Comparison of ENCODE assay signal across 8 cellular contexts in genomic region chr7:83976302-83976701, GRCh38.
DNase-seq lines count a peak whose midpoint lies in the region; ATAC-seq and TF ChIP-seq lines count a peak whose summit lies in the region.

No MANE protein-coding gene starts in this region.

- H3K27me3 Mint-ChIP-seq in chondrocyte (ENCODE audit: low read depth) = no peaks in the 10 kb centered on the region
- no peaks in the 10 kb centered on the region for H3K27me3 Mint-ChIP-seq in activated naive CD4-positive, alpha-beta T cell treated with anti-CD3 and anti-CD28 coated beads, Interleukin-2, amount 10 ng/mL, durations not matched to agents 7 days and 5 days

- ATAC-seq in GM19035 (IDR thresholded peaks at IDR 0.05; ENCODE audit: unreplicated experiment) (peak; percentile 78), HG03103 (IDR thresholded peaks at IDR 0.05; ENCODE audit: low read depth, unreplicated experiment) (peak; percentile 77)

- H3K27ac Mint-ChIP-seq in chondrocyte (ENCODE audit: unreplicated experiment) = no peak overlapping the region
- H3K27ac Mint-ChIP-seq in activated naive CD4-positive, alpha-beta T cell treated with anti-CD3 and anti-CD28 coated beads, Interleukin-2, amount 10 ng/mL, durations not matched to agents 7 days and 5 days = no peak overlapping the region

- CTCF ChIA-PET in activated naive CD4-positive, alpha-beta T cell treated with anti-CD3 and anti-CD28 coated beads, Interleukin-2, amount 10 ng/mL, durations not matched to agents 7 days and 5 days (lab: Charles Lee) = interaction anchor here (0.7 to 1.3 kb wide), 2 partner anchors 38 to 461 kb away, joined by 3 to 4 read pairs; no protein-coding TSS in a partner anchor

- TF ChIP-seq CTCF in chondrocyte (IDR thresholded peaks at IDR 0.05) = peak; percentile 99

- no peak overlapping the region for H3K4me3 Mint-ChIP-seq in chondrocyte (ENCODE audit: unreplicated experiment)
- no peak overlapping the region for H3K4me3 Mint-ChIP-seq in activated naive CD4-positive, alpha-beta T cell treated with anti-CD3 and anti-CD28 coated beads, Interleukin-2, amount 10 ng/mL, durations not matched to agents 7 days and 5 days

- no peaks in the 10 kb centered on the region for H3K36me3 Mint-ChIP-seq in chondrocyte (ENCODE audit: low read depth)
- no peaks in the 10 kb centered on the region for H3K36me3 Mint-ChIP-seq in activated naive CD4-positive, alpha-beta T cell treated with anti-CD3 and anti-CD28 coated beads, Interleukin-2, amount 10 ng/mL, durations not matched to agents 7 days and 5 days

- DNase-seq in DMS 273 (lab: John Stamatoyannopoulos, UW; ENCODE audit: unreplicated experiment) = peak; percentile 83
- DNase-seq in NCI-H460 (ENCODE audit: extremely low read depth, low read depth) = peak; percentile 45
- no peak for DNase-seq in chondrocyte (ENCODE audit: low spot score)
- DNase-seq in middle frontal gyrus (ENCODE audit: extremely low spot score, low spot score) = peak; percentile 58
- DNase-seq in mucosa of gallbladder (ENCODE audit: low spot score) = no peak
- DNase-seq in activated naive CD4-positive, alpha-beta T cell treated with anti-CD3 and anti-CD28 coated beads, Interleukin-2, amount 10 ng/mL, durations not matched to agents 7 days and 5 days = no peak

- H3K9me3 Mint-ChIP-seq in chondrocyte (ENCODE audit: low read depth) = no peaks in the 10 kb centered on the region
- no peaks in the 10 kb centered on the region for H3K9me3 Mint-ChIP-seq in activated naive CD4-positive, alpha-beta T cell treated with anti-CD3 and anti-CD28 coated beads, Interleukin-2, amount 10 ng/mL, durations not matched to agents 7 days and 5 days

- H3K4me1 Mint-ChIP-seq in chondrocyte (ENCODE audit: low read depth) = no peaks in the 10 kb centered on the region
- H3K4me1 Mint-ChIP-seq in activated naive CD4-positive, alpha-beta T cell treated with anti-CD3 and anti-CD28 coated beads, Interleukin-2, amount 10 ng/mL, durations not matched to agents 7 days and 5 days = no peaks in the 10 kb centered on the region

Comparison
In these comparisons a context has a peak if more than half of its experiments do, and no peak if none do; other contexts are left out.
1. DNase-seq: peak in DMS 273 (single experiment), NCI-H460 (single experiment) and middle frontal gyrus (single experiment); none in chondrocyte (single experiment), mucosa of gallbladder (single experiment) and activated naive CD4-positive, alpha-beta T cell treated with anti-CD3 and anti-CD28 coated beads, Interleukin-2, amount 10 ng/mL, durations not matched to agents 7 days and 5 days (single experiment).